Comparison of ENCODE assay signal across 1 cellular context in genomic region chr16:53099318-53100130, GRCh38.
TF ChIP-seq lines count a peak whose summit lies in the region.

No MANE protein-coding gene starts in this region.

TF ChIP-seq in K562, 482 proteins besides CTCF, POLR2A, EP300 and RAD21 (continued from another document):
- TF ChIP-seq, protein P1, sequence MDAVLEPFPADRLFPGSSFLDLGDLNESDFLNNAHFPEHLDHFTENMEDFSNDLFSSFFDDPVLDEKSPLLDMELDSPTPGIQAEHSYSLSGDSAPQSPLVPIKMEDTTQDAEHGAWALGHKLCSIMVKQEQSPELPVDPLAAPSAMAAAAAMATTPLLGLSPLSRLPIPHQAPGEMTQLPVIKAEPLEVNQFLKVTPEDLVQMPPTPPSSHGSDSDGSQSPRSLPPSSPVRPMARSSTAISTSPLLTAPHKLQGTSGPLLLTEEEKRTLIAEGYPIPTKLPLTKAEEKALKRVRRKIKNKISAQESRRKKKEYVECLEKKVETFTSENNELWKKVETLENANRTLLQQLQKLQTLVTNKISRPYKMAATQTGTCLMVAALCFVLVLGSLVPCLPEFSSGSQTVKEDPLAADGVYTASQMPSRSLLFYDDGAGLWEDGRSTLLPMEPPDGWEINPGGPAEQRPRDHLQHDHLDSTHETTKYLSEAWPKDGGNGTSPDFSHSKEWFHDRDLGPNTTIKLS (IDR thresholded peaks at IDR 0.05; ENCODE audit: borderline replicate concordance, low read depth) = 0 out of 2 replicates have a peak, but pooled peaks have one; percentile 26
- TF ChIP-seq, protein P2, sequence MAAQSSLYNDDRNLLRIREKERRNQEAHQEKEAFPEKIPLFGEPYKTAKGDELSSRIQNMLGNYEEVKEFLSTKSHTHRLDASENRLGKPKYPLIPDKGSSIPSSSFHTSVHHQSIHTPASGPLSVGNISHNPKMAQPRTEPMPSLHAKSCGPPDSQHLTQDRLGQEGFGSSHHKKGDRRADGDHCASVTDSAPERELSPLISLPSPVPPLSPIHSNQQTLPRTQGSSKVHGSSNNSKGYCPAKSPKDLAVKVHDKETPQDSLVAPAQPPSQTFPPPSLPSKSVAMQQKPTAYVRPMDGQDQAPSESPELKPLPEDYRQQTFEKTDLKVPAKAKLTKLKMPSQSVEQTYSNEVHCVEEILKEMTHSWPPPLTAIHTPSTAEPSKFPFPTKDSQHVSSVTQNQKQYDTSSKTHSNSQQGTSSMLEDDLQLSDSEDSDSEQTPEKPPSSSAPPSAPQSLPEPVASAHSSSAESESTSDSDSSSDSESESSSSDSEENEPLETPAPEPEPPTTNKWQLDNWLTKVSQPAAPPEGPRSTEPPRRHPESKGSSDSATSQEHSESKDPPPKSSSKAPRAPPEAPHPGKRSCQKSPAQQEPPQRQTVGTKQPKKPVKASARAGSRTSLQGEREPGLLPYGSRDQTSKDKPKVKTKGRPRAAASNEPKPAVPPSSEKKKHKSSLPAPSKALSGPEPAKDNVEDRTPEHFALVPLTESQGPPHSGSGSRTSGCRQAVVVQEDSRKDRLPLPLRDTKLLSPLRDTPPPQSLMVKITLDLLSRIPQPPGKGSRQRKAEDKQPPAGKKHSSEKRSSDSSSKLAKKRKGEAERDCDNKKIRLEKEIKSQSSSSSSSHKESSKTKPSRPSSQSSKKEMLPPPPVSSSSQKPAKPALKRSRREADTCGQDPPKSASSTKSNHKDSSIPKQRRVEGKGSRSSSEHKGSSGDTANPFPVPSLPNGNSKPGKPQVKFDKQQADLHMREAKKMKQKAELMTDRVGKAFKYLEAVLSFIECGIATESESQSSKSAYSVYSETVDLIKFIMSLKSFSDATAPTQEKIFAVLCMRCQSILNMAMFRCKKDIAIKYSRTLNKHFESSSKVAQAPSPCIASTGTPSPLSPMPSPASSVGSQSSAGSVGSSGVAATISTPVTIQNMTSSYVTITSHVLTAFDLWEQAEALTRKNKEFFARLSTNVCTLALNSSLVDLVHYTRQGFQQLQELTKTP (IDR thresholded peaks at IDR 0.05; ENCODE audit: low read depth in 1 of 2, partially characterized antibody in 2 of 2) = peak in 1 of 2 experiments; percentile 62
- TF ChIP-seq BCOR (IDR thresholded peaks at IDR 0.05) (0 out of 2 replicates have a peak, but pooled peaks have one; percentile 24), JUND (IDR thresholded peaks at IDR 0.05; ENCODE audit: borderline replicate concordance, low read depth, low read length) (peak; percentile 83), JUND (tag; IDR thresholded peaks at IDR 0.05; ENCODE audit: borderline replicate concordance, low read depth, low read length) (peak; percentile 85; the same call in 2 of the 3 replicates), SRF (CRISPR knock-in tag; IDR thresholded peaks at IDR 0.05) (peak in 1 of 2 experiments; percentile 18; a peak in 1 of 4 replicates), SIN3A (IDR thresholded peaks at IDR 0.05; ENCODE audit: borderline replicate concordance in 2 of 2, control insufficient read depth in 1 of 2, low read depth in 2 of 2, low read length in 2 of 2) (peak; percentile 84 to 99; a peak in 3 of 4 replicates)
